ENCODE assay signal across 1 cellular context in the genomic region with DNA sequence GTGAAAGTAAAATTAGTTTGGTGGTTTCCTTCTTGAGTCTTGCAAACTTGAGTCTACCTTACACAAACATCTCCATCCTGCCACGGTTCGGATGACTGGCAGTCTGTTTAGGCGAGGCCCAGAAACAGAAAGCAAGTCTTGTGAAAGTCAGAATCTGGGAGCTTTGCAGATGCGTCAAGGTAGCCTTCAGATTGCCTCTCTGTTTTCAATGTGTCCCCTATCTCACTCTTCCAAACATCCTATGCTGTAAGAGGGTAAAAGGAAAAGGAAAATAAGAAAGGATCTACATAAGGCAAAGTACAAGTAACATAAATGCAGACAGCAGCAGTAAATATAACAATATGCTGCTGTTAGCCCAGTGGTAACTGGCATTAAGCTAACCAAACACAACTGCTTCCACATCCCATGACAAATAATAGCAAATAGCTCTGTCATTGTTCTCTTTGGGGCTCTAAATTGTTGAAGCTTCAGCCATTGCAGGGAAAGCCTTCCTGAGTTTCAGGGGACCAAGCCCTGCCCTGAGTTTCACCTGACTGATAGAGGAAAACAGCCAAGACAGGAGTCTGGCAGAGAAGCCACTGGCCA.
TF ChIP-seq lines count a peak whose summit lies in the region.

No MANE protein-coding gene starts in this region.

TF ChIP-seq in GM12878, 131 proteins besides CTCF, POLR2A, EP300 and RAD21 (continued from another document):
- no peak for TF ChIP-seq MEF2B (IDR thresholded peaks at IDR 0.05; ENCODE audit: partially characterized antibody, poor library complexity, severe bottlenecking)
- no peak for TF ChIP-seq ZBTB40 (IDR thresholded peaks at IDR 0.05; ENCODE audit: borderline replicate concordance)
- TF ChIP-seq RCOR1 (conservative IDR thresholded peaks at IDR 0.05; ENCODE audit: low read depth, low read length) = 0 out of 2 replicates have a peak, but pooled peaks have one; percentile 32
- TF ChIP-seq TCF7 (IDR thresholded peaks at IDR 0.05; ENCODE audit: borderline replicate concordance) = no peak
- no peak for TF ChIP-seq DPF2 (IDR thresholded peaks at IDR 0.05)
- no peak for TF ChIP-seq NFXL1 (IDR thresholded peaks at IDR 0.05; ENCODE audit: borderline replicate concordance)
- no peak for TF ChIP-seq NRF1 (conservative IDR thresholded peaks at IDR 0.05; ENCODE audit: low read depth, low read length)
- TF ChIP-seq HCFC1 (IDR thresholded peaks at IDR 0.05; ENCODE audit: low read length) = no peak
- no peak for TF ChIP-seq NFIC (IDR thresholded peaks at IDR 0.05; ENCODE audit: low read depth, low read length)
- TF ChIP-seq CREM (IDR thresholded peaks at IDR 0.05; ENCODE audit: low read depth) = no peak
- TF ChIP-seq RFX5 (IDR thresholded peaks at IDR 0.05; ENCODE audit: low read depth, low read length) = no peak
- 0 out of 2 replicates have a peak, but pooled peaks have one; percentile 35 for TF ChIP-seq ZBED1 (IDR thresholded peaks at IDR 0.05; ENCODE audit: borderline replicate concordance)
- TF ChIP-seq FOS (IDR thresholded peaks at IDR 0.05; ENCODE audit: borderline replicate concordance, extremely low read depth, insufficient read length) = no peak
- no peak for TF ChIP-seq ATF7 (IDR thresholded peaks at IDR 0.05; ENCODE audit: low read depth)
- TF ChIP-seq, protein P1, sequence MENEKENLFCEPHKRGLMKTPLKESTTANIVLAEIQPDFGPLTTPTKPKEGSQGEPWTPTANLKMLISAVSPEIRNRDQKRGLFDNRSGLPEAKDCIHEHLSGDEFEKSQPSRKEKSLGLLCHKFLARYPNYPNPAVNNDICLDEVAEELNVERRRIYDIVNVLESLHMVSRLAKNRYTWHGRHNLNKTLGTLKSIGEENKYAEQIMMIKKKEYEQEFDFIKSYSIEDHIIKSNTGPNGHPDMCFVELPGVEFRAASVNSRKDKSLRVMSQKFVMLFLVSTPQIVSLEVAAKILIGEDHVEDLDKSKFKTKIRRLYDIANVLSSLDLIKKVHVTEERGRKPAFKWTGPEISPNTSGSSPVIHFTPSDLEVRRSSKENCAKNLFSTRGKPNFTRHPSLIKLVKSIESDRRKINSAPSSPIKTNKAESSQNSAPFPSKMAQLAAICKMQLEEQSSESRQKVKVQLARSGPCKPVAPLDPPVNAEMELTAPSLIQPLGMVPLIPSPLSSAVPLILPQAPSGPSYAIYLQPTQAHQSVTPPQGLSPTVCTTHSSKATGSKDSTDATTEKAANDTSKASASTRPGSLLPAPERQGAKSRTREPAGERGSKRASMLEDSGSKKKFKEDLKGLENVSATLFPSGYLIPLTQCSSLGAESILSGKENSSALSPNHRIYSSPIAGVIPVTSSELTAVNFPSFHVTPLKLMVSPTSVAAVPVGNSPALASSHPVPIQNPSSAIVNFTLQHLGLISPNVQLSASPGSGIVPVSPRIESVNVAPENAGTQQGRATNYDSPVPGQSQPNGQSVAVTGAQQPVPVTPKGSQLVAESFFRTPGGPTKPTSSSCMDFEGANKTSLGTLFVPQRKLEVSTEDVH (IDR thresholded peaks at IDR 0.05; ENCODE audit: low read depth, partially characterized antibody) = no peak
- TF ChIP-seq, protein P2, sequence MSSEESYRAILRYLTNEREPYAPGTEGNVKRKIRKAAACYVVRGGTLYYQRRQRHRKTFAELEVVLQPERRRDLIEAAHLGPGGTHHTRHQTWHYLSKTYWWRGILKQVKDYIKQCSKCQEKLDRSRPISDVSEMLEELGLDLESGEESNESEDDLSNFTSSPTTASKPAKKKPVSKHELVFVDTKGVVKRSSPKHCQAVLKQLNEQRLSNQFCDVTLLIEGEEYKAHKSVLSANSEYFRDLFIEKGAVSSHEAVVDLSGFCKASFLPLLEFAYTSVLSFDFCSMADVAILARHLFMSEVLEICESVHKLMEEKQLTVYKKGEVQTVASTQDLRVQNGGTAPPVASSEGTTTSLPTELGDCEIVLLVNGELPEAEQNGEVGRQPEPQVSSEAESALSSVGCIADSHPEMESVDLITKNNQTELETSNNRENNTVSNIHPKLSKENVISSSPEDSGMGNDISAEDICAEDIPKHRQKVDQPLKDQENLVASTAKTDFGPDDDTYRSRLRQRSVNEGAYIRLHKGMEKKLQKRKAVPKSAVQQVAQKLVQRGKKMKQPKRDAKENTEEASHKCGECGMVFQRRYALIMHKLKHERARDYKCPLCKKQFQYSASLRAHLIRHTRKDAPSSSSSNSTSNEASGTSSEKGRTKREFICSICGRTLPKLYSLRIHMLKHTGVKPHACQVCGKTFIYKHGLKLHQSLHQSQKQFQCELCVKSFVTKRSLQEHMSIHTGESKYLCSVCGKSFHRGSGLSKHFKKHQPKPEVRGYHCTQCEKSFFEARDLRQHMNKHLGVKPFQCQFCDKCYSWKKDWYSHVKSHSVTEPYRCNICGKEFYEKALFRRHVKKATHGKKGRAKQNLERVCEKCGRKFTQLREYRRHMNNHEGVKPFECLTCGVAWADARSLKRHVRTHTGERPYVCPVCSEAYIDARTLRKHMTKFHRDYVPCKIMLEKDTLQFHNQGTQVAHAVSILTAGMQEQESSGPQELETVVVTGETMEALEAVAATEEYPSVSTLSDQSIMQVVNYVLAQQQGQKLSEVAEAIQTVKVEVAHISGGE (CRISPR knock-in tag; IDR thresholded peaks at IDR 0.05) = no peak
- peak; percentile 29; the same call in 1 of the 2 replicates for TF ChIP-seq MXI1 (IDR thresholded peaks at IDR 0.05; ENCODE audit: low read depth, low read length)
- TF ChIP-seq RBBP5 (conservative IDR thresholded peaks at IDR 0.05) = no peak
- TF ChIP-seq, protein P3, sequence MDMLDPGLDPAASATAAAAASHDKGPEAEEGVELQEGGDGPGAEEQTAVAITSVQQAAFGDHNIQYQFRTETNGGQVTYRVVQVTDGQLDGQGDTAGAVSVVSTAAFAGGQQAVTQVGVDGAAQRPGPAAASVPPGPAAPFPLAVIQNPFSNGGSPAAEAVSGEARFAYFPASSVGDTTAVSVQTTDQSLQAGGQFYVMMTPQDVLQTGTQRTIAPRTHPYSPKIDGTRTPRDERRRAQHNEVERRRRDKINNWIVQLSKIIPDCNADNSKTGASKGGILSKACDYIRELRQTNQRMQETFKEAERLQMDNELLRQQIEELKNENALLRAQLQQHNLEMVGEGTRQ (IDR thresholded peaks at IDR 0.05; ENCODE audit: borderline replicate concordance, low read depth, low read length) = no peak
- TF ChIP-seq RB1 (IDR thresholded peaks at IDR 0.05; ENCODE audit: borderline replicate concordance) = no peak
- TF ChIP-seq POLR2AphosphoS5 (IDR thresholded peaks at IDR 0.05; ENCODE audit: low read length) = peak; percentile 46; the same call in 1 of the 2 replicates
- no peak for TF ChIP-seq SMC3 (IDR thresholded peaks at IDR 0.05; ENCODE audit: borderline replicate concordance, low read length)
- TF ChIP-seq HSF1 (IDR thresholded peaks at IDR 0.05; ENCODE audit: low read depth, low read length) = no peak
- no peak for TF ChIP-seq CBX5 (IDR thresholded peaks at IDR 0.05; ENCODE audit: low read depth)
- TF ChIP-seq PAX5 (IDR thresholded peaks at IDR 0.05; ENCODE audit: borderline replicate concordance, low read depth, low read length) = peak; percentile 62; the same call in 1 of the 2 replicates
- no peak for TF ChIP-seq STAT1 (conservative IDR thresholded peaks at IDR 0.05)
- TF ChIP-seq YY1 (IDR thresholded peaks at IDR 0.05; ENCODE audit: low read depth, low read length) = 0 out of 2 replicates have a peak, but pooled peaks have one; percentile 12
- no peak for TF ChIP-seq NKRF (conservative IDR thresholded peaks at IDR 0.05)
- TF ChIP-seq SREBF2 (IDR thresholded peaks at IDR 0.05; ENCODE audit: low read length) = no peak
- peak; percentile 56; the same call in 1 of the 2 replicates for TF ChIP-seq IRF4 (IDR thresholded peaks at IDR 0.05; ENCODE audit: low read depth, low read length)
- no peak for TF ChIP-seq MEF2A (IDR thresholded peaks at IDR 0.05; ENCODE audit: insufficient read depth, low read depth, low read length)
- TF ChIP-seq, protein P4, sequence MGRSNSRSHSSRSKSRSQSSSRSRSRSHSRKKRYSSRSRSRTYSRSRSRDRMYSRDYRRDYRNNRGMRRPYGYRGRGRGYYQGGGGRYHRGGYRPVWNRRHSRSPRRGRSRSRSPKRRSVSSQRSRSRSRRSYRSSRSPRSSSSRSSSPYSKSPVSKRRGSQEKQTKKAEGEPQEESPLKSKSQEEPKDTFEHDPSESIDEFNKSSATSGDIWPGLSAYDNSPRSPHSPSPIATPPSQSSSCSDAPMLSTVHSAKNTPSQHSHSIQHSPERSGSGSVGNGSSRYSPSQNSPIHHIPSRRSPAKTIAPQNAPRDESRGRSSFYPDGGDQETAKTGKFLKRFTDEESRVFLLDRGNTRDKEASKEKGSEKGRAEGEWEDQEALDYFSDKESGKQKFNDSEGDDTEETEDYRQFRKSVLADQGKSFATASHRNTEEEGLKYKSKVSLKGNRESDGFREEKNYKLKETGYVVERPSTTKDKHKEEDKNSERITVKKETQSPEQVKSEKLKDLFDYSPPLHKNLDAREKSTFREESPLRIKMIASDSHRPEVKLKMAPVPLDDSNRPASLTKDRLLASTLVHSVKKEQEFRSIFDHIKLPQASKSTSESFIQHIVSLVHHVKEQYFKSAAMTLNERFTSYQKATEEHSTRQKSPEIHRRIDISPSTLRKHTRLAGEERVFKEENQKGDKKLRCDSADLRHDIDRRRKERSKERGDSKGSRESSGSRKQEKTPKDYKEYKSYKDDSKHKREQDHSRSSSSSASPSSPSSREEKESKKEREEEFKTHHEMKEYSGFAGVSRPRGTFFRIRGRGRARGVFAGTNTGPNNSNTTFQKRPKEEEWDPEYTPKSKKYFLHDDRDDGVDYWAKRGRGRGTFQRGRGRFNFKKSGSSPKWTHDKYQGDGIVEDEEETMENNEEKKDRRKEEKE (IDR thresholded peaks at IDR 0.05) = no peak
- TF ChIP-seq, protein P5, sequence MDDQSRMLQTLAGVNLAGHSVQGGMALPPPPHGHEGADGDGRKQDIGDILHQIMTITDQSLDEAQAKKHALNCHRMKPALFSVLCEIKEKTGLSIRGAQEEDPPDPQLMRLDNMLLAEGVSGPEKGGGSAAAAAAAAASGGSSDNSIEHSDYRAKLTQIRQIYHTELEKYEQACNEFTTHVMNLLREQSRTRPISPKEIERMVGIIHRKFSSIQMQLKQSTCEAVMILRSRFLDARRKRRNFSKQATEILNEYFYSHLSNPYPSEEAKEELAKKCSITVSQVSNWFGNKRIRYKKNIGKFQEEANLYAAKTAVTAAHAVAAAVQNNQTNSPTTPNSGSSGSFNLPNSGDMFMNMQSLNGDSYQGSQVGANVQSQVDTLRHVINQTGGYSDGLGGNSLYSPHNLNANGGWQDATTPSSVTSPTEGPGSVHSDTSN (IDR thresholded peaks at IDR 0.05; ENCODE audit: insufficient replicate concordance, low read depth, low read length) = peak; percentile 84
- TF ChIP-seq HDGF (IDR thresholded peaks at IDR 0.05) = no peak
- no peak for TF ChIP-seq BACH1 (IDR thresholded peaks at IDR 0.05; ENCODE audit: borderline replicate concordance)
- no peak for TF ChIP-seq MYC (IDR thresholded peaks at IDR 0.05; ENCODE audit: insufficient read depth, insufficient read length, insufficient replicate concordance, low read length, severe bottlenecking)
- no peak for TF ChIP-seq STAT3 (IDR thresholded peaks at IDR 0.05; ENCODE audit: low read depth, low read length)
- TF ChIP-seq SMAD1 (IDR thresholded peaks at IDR 0.05; ENCODE audit: low read depth, partially characterized antibody) = no peak
- no peak for TF ChIP-seq NR2C2 (IDR thresholded peaks at IDR 0.05; ENCODE audit: borderline replicate concordance, control insufficient read depth, insufficient read length, low read depth)
TF ChIP-seq in GM12878: peak in this region for 21.
